1 cellular context compared by ENCODE assay signal in the genomic region with DNA sequence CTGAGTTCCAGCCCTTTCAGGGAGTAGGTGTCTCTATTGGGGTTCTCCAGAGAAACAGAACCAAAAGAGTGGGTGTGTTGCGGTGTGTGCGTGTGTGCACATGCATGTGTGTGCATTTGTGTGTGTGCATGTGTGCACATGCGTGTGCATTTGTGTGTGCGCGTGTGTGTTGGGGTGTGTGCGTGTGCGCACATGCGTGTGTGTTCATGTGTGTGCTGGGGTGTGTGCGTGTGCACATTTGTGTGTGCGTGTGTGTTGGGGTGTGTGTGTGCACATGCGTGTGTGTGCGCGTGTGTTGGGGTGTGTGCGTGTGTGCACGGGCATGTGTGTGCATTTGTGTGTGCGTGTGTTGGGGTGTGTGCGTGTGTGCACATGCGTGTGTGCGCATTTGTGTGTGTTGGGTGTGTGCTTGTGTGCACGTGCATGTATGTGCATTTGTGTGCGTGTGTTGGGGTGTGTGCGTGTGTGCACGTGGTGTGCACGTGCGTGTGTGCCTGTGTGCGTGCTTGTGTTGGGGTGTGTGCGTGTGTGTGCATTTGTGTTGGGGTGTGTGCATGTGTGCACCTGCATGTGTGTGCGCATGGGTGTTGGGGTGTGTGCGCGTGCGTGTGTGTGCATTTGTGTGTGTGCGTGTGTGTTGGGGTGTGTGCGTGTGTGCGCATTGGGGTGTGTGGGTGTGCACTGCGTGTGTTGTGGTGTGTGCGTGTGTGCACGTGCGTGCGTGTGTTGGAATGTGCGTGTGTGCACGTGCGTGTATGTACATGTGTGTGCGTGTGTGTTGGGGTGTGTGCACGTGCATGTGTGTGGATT.
TF ChIP-seq lines count a peak whose summit lies in the region.

No MANE protein-coding gene starts in this region.

TF ChIP-seq in K562, 482 proteins besides CTCF, POLR2A, EP300 and RAD21 (continued from another document):
- no peak for TF ChIP-seq U2AF1 (optimal IDR thresholded peaks at IDR 0.05; ENCODE audit: low read depth, low read length)
- no peak for TF ChIP-seq ZNF3 (CRISPR knock-in tag; IDR thresholded peaks at IDR 0.05)
TF ChIP-seq in K562: peak in this region for 3.
